ENCODE assay signal across 1 cellular context in the genomic region with DNA sequence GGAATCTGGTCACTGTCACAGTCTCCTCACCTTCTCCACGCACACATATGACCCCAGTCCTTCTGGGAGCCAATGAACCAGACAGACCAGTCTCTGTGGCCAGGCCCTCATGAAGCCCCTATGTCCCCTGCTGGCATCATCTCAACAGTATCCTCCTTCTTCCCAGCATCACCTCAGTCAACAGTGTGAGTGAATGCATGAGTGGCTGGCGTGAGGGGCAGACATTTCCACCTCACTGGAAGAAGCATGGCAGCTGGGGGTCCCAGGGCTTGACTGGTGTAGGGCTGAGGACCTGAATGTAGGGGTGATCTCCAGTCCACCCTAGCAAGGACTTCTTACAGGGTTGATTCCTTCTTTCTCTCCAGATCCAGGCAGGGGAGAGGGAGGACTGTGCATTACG.
TF ChIP-seq lines count a peak whose summit lies in the region.

No MANE protein-coding gene starts in this region.

TF ChIP-seq in H1, 55 proteins besides CTCF, POLR2A, EP300 and RAD21:
- TF ChIP-seq ASH2L (IDR thresholded peaks at IDR 0.05; ENCODE audit: low read length) = no peak
- TF ChIP-seq CHD2 (IDR thresholded peaks at IDR 0.05; ENCODE audit: low read length) = no peak
- no peak for TF ChIP-seq TEAD4 (IDR thresholded peaks at IDR 0.05; ENCODE audit: low read depth, low read length)
- TF ChIP-seq HDAC2 (IDR thresholded peaks at IDR 0.05; ENCODE audit: borderline replicate concordance in 1 of 2, low read depth in 2 of 2, low read length in 2 of 2) = no peak
- no peak for TF ChIP-seq SP1 (IDR thresholded peaks at IDR 0.05; ENCODE audit: low read depth, low read length)
- TF ChIP-seq NANOG (IDR thresholded peaks at IDR 0.05; ENCODE audit: insufficient read depth, low read depth, low read length, poor library complexity, severe bottlenecking) = no peak
